6 cellular contexts compared by ENCODE assay signal in genomic region chr1:983736-984475, GRCh38. TPM values are rescaled to one million over a fixed set of nuclear protein-coding genes. Genes with fewer than 3 reads are reported as not detected.
A peak's percentile ranks its signal among the peaks of the same experiment; 100 is the strongest.
DNase-seq lines count a peak whose midpoint lies in the region; ATAC-seq and TF ChIP-seq lines count a peak whose summit lies in the region.

No MANE protein-coding gene starts in this region.

- no peak overlapping the region for H3K27ac ChIP-seq in MM.1S (ENCODE audit: low read length)
- H3K27ac ChIP-seq in naive thymus-derived CD4-positive, alpha-beta T cell (ENCODE audit: low read depth, low read length): no peak overlapping the region

- peaks cover 6% of the 10 kb centered on the region; the same call in 1 of the 2 replicates for H3K4me1 ChIP-seq in MM.1S (ENCODE audit: low read length)
- H3K4me1 ChIP-seq in adipocyte (ENCODE audit: control insufficient read depth, insufficient read depth, low read length): no peaks in the 10 kb centered on the region
- no peaks in the 10 kb centered on the region for H3K4me1 ChIP-seq in naive thymus-derived CD4-positive, alpha-beta T cell (ENCODE audit: control insufficient read depth in 2 of 2, insufficient read depth in 2 of 2, low read length in 2 of 2)

- peaks cover 7 to 38% (median 26%) of the 10 kb centered on the region in 5 donors for H3K27me3 Mint-ChIP-seq in naive thymus-derived CD4-positive, alpha-beta T cell

- H2AFZ ChIP-seq in MM.1S (ENCODE audit: low read length): no peak overlapping the region

- peak overlapping the region; percentile 19; the same call in 1 of the 2 replicates for H3K4me3 ChIP-seq in AG09309 (ENCODE audit: control insufficient read depth, low read depth, low read length)
- no peak overlapping the region for H3K4me3 ChIP-seq in MM.1S (ENCODE audit: low read length)
- H3K4me3 ChIP-seq in adipocyte (ENCODE audit: low read length): no peak overlapping the region
- H3K4me3 ChIP-seq in naive thymus-derived CD4-positive, alpha-beta T cell (ENCODE audit: low read length): no peak overlapping the region

- CTCF ChIA-PET in naive thymus-derived CD4-positive, alpha-beta T cell (lab: Charles Lee): interaction anchor here (0.6 to 4.7 kb wide), 9 partner anchors 18 to 308 kb away, joined by 3 to 38 read pairs (median 4); no protein-coding TSS in a partner anchor

- H3K36me3 ChIP-seq in MM.1S (replicated peaks; ENCODE audit: insufficient read depth, low read length) (no peaks in the 10 kb centered on the region), adipocyte (ENCODE audit: control insufficient read depth, insufficient read depth, low read length, severe bottlenecking) (no peaks in the 10 kb centered on the region)
- H3K36me3 ChIP-seq in naive thymus-derived CD4-positive, alpha-beta T cell (ENCODE audit: control insufficient read depth in 2 of 3, insufficient read depth in 3 of 3, low read length in 3 of 3): no peaks in the 10 kb centered on the region

- H3K27me3 ChIP-seq in MM.1S (replicated peaks; ENCODE audit: insufficient read depth, low read length): peaks cover 95% of the 10 kb centered on the region
- peaks cover 53% of the 10 kb centered on the region for H3K27me3 ChIP-seq in adipocyte (replicated peaks; ENCODE audit: control insufficient read depth, insufficient read depth, low read length)
- no peaks in the 10 kb centered on the region for H3K27me3 ChIP-seq in naive thymus-derived CD4-positive, alpha-beta T cell (ENCODE audit: control insufficient read depth in 2 of 2, insufficient read depth in 2 of 2, low read length in 2 of 2)

- H3K27ac Mint-ChIP-seq in naive thymus-derived CD4-positive, alpha-beta T cell: no peak overlapping the region

- no peaks in the 10 kb centered on the region for H3K9me3 ChIP-seq in MM.1S (replicated peaks; ENCODE audit: insufficient read depth, low read length)
- H3K9me3 ChIP-seq in adipocyte (ENCODE audit: control insufficient read depth, low read length): no peaks in the 10 kb centered on the region
- no peaks in the 10 kb centered on the region for H3K9me3 ChIP-seq in naive thymus-derived CD4-positive, alpha-beta T cell (ENCODE audit: control insufficient read depth in 2 of 3, low read length in 3 of 3)

- no peaks in the 10 kb centered on the region for H3K9me2 ChIP-seq in MM.1S (replicated peaks; ENCODE audit: insufficient read depth, low read length)

- H3K4me1 Mint-ChIP-seq in naive thymus-derived CD4-positive, alpha-beta T cell: peaks cover 0 to 2% (median 0%) of the 10 kb centered on the region in 7 donors

- POLR2A ChIA-PET in naive thymus-derived CD4-positive, alpha-beta T cell (lab: Charles Lee): no interaction called here

- no peaks in the 10 kb centered on the region for H4K20me1 ChIP-seq in MM.1S (ENCODE audit: insufficient read depth, low read length)

- TF ChIP-seq CTCF in AG09309 (IDR thresholded peaks at IDR 0.05; ENCODE audit: control insufficient read depth, insufficient read depth, low read depth, low read length, missing control alignments) (peak; percentile 83), MM.1S (IDR thresholded peaks at IDR 0.05; ENCODE audit: low read length) (peak; percentile 61)

- DNase-seq in AG09309 (ENCODE audit: low read depth) (no peak), MM.1S (no peak), adipocyte (ENCODE audit: low read depth) (peak; percentile 76), NCI-H187 (lab: John Stamatoyannopoulos, UW) (no peak), SHP77 treated with DMSO at 0.1 percent for 48 hours (lab: John Stamatoyannopoulos, UW) (no peak)
- peak in 7 of 9 donors; percentile 47 to 71 (median 62) for DNase-seq in naive thymus-derived CD4-positive, alpha-beta T cell

- ATAC-seq in naive thymus-derived CD4-positive, alpha-beta T cell: peak; percentile 85

- H3K9ac ChIP-seq in MM.1S (ENCODE audit: low read length) (no peak overlapping the region), adipocyte (ENCODE audit: low read length) (no peak overlapping the region)

- no peaks in the 10 kb centered on the region for H3K79me2 ChIP-seq in MM.1S (ENCODE audit: low read length)

- no peak overlapping the region for H3K4me2 ChIP-seq in MM.1S (ENCODE audit: low read depth, low read length)

- intact Hi-C loops in naive thymus-derived CD4-positive, alpha-beta T cell (cut with micrococcal nuclease): loop anchor here (1.0 to 5.0 kb wide), 5 partner anchors 17 to 309 kb away; no protein-coding TSS in a partner anchor

- peaks cover 0 to 7% (median 0%) of the 10 kb centered on the region in 11 donors for H3K9me3 Mint-ChIP-seq in naive thymus-derived CD4-positive, alpha-beta T cell

- no peaks in the 10 kb centered on the region for H3K36me3 Mint-ChIP-seq in naive thymus-derived CD4-positive, alpha-beta T cell

- H3F3A ChIP-seq in MM.1S (ENCODE audit: insufficient read depth, low read length): no peaks in the 10 kb centered on the region

- H3K4me3 Mint-ChIP-seq in naive thymus-derived CD4-positive, alpha-beta T cell: no peak overlapping the region

RNA-seq across cellular contexts. Expression of gene PERM1, which starts 2.0 kb away (rescaled TPM):
- total RNA-seq in naive thymus-derived CD4-positive, alpha-beta T cell: not detected
- polyA plus RNA-seq in naive thymus-derived CD4-positive, alpha-beta T cell: not detected

RNA-seq across cellular contexts. Expression of gene HES4, which starts 16.0 kb away (rescaled TPM):
- total RNA-seq in naive thymus-derived CD4-positive, alpha-beta T cell: 10 to 100 TPM in 2 of 5 experiments, under 1 TPM in 1, not detected in 2; 0.22 to 35.0 (median 18.8) TPM
- polyA plus RNA-seq in naive thymus-derived CD4-positive, alpha-beta T cell: 1 to 10 TPM in 1 of 2 donors, under 1 TPM in 1; 0.61 to 1.8 TPM

RNA-seq across cellular contexts. Expression of gene PLEKHN1, which starts 17.6 kb away (rescaled TPM):
- total RNA-seq in naive thymus-derived CD4-positive, alpha-beta T cell: 1 to 10 TPM in 3 of 5 experiments, under 1 TPM in 2; 0.24 to 3.0 (median 1.0) TPM
- polyA plus RNA-seq in naive thymus-derived CD4-positive, alpha-beta T cell: under 1 TPM in 1 of 2 donors, not detected in 1; 0.18 TPM

RNA-seq across cellular contexts. Expression of gene KLHL17, which starts 23.5 kb away (rescaled TPM):
- total RNA-seq in naive thymus-derived CD4-positive, alpha-beta T cell: 10 to 100 TPM; 14.2 to 34.2 (median 32.0) TPM
- 1 to 10 TPM in 1 of 2 donors, under 1 TPM in 1; 0.58 to 2.6 TPM for polyA plus RNA-seq in naive thymus-derived CD4-positive, alpha-beta T cell

RNA-seq across cellular contexts. Expression of gene NOC2L, which starts 24.9 kb away (rescaled TPM):
- total RNA-seq in naive thymus-derived CD4-positive, alpha-beta T cell: 10 to 100 TPM; 46.6 to 88.3 (median 67.9) TPM
- polyA plus RNA-seq in naive thymus-derived CD4-positive, alpha-beta T cell: 10 to 100 TPM; 62.7 to 82.5 TPM

Comparison
In these comparisons a context has a peak if more than half of its experiments do, and no peak if none do; other contexts are left out.
1. DNase-seq: peak in adipocyte (single experiment) and naive thymus-derived CD4-positive, alpha-beta T cell (7 of 9); none in AG09309 (single experiment), MM.1S (single experiment), NCI-H187 (0 of 2) and SHP77 treated with DMSO at 0.1 percent for 48 hours (single experiment).